8 cellular contexts compared by ENCODE assay signal in genomic region chr2:64606495-64607363, GRCh38. TPM values are rescaled to one million over a fixed set of nuclear protein-coding genes. Genes with fewer than 3 reads are reported as not detected.
A peak's percentile ranks its signal among the peaks of the same experiment; 100 is the strongest.
DNase-seq lines count a peak whose midpoint lies in the region; ATAC-seq and TF ChIP-seq lines count a peak whose summit lies in the region.

No MANE protein-coding gene starts in this region.

- H3F3A ChIP-seq in MM.1S (ENCODE audit: insufficient read depth, low read length): peaks cover 9% of the 10 kb centered on the region

- no peaks in the 10 kb centered on the region for H3K9me2 ChIP-seq in MM.1S (replicated peaks; ENCODE audit: insufficient read depth, low read length)

- no peaks in the 10 kb centered on the region for H3K27me3 ChIP-seq in thymus (ENCODE audit: control insufficient read depth, insufficient read depth)
- no peaks in the 10 kb centered on the region for H3K27me3 ChIP-seq in MM.1S (replicated peaks; ENCODE audit: insufficient read depth, low read length)

- peak; percentile 87 for ATAC-seq in GM21723 (IDR thresholded peaks at IDR 0.05; ENCODE audit: unreplicated experiment)

- H4K20me1 ChIP-seq in MM.1S (ENCODE audit: insufficient read depth, low read length): no peaks in the 10 kb centered on the region

- peak overlapping the region; percentile 19 for H3K27ac ChIP-seq in thymus (ENCODE audit: low read depth)
- H3K27ac ChIP-seq in MM.1S (ENCODE audit: low read length): no peak overlapping the region

- H3K9ac ChIP-seq in ES-I3 (ENCODE audit: low read depth, low read length) (peak overlapping the region; percentile 51; the same call in 1 of the 2 replicates), MM.1S (ENCODE audit: low read length) (no peak overlapping the region)

- no peak overlapping the region for H3K27ac Mint-ChIP-seq in osteocyte (ENCODE audit: unreplicated experiment)

- DNase-seq in LoVo (ENCODE audit: low spot score) (peak; percentile 27), fibroblast of mammary gland (ENCODE audit: low read depth) (peak; percentile 84), osteocyte (ENCODE audit: extremely low spot score, unreplicated experiment) (peak; percentile 62), MM.1S (no peak)
- DNase-seq in activated CD8-positive, alpha-beta memory T cell treated with anti-CD3 and anti-CD28 coated beads, Interleukin-2, amount 50 U/mL, for 4 hours: peak; percentile 80

- peaks cover 3% of the 10 kb centered on the region for H3K36me3 Mint-ChIP-seq in osteocyte (ENCODE audit: unreplicated experiment)

- peaks cover 12% of the 10 kb centered on the region for H3K9me3 Mint-ChIP-seq in osteocyte (ENCODE audit: unreplicated experiment)

- no peaks in the 10 kb centered on the region; the same call in 1 of the 2 replicates for H3K4me1 ChIP-seq in ES-I3 (ENCODE audit: insufficient read depth, low read length)
- H3K4me1 ChIP-seq in thymus (ENCODE audit: control insufficient read depth, insufficient read depth, low read length): peaks cover 10% of the 10 kb centered on the region
- H3K4me1 ChIP-seq in MM.1S (ENCODE audit: low read length): peaks cover 20% of the 10 kb centered on the region

- H3K9me3 ChIP-seq in ES-I3 (ENCODE audit: control insufficient read depth, insufficient read depth, low read length): no peaks in the 10 kb centered on the region
- H3K9me3 ChIP-seq in thymus (ENCODE audit: control insufficient read depth): no peaks in the 10 kb centered on the region
- H3K9me3 ChIP-seq in MM.1S (replicated peaks; ENCODE audit: insufficient read depth, low read length): no peaks in the 10 kb centered on the region

- H3K4me2 ChIP-seq in MM.1S (ENCODE audit: low read depth, low read length): no peak overlapping the region

- H3K4me1 Mint-ChIP-seq in osteocyte (ENCODE audit: unreplicated experiment): peaks cover 4% of the 10 kb centered on the region

- H2AFZ ChIP-seq in MM.1S (ENCODE audit: low read length): no peak overlapping the region

- WGBS in thymus: 55% methylated on average over 21 of the region's 21 CpGs

- H3K4me3 ChIP-seq in fibroblast of mammary gland (ENCODE audit: control insufficient read depth, low read depth, low read length) (peak overlapping the region; percentile 13), thymus (ENCODE audit: low read length) (no peak overlapping the region), MM.1S (ENCODE audit: low read length) (no peak overlapping the region)

- no peak overlapping the region for H3K4me3 Mint-ChIP-seq in osteocyte (ENCODE audit: unreplicated experiment)

- H3K36me3 ChIP-seq in ES-I3 (ENCODE audit: insufficient read depth, low read length) (no peaks in the 10 kb centered on the region), thymus (ENCODE audit: control insufficient read depth, insufficient read depth) (no peaks in the 10 kb centered on the region), MM.1S (replicated peaks; ENCODE audit: insufficient read depth, low read length) (no peaks in the 10 kb centered on the region)

- peaks cover 4% of the 10 kb centered on the region for H3K27me3 Mint-ChIP-seq in osteocyte (ENCODE audit: unreplicated experiment)

- H3K79me2 ChIP-seq in MM.1S (ENCODE audit: low read length): no peaks in the 10 kb centered on the region

- TF ChIP-seq CTCF in fibroblast of mammary gland (conservative IDR thresholded peaks at IDR 0.05; ENCODE audit: control insufficient read depth, insufficient read depth, low read depth, low read length) (no peak), osteocyte (IDR thresholded peaks at IDR 0.05) (no peak), MM.1S (IDR thresholded peaks at IDR 0.05; ENCODE audit: low read length) (no peak)

RNA-seq across cellular contexts. Expression of gene SERTAD2, which starts 47.0 kb away (rescaled TPM):
- 15.5 and 17.4 TPM in 2 replicates for total RNA-seq in osteocyte
- 37.6 TPM for polyA plus RNA-seq in thymus
